ENCODE assay signal across 1 cellular context in genomic region chr12:93804392-93805179, GRCh38.
TF ChIP-seq lines count a peak whose summit lies in the region.

No MANE protein-coding gene starts in this region.

TF ChIP-seq in WTC11, 78 proteins besides CTCF, POLR2A, EP300 and RAD21 (continued from another document):
- TF ChIP-seq AR (CRISPR knock-in tag; IDR thresholded peaks at IDR 0.05) (no peak), TEAD4 (CRISPR knock-in tag; IDR thresholded peaks at IDR 0.05) (no peak), ZNF263 (CRISPR knock-in tag; IDR thresholded peaks at IDR 0.05; ENCODE audit: low read depth) (no peak)
